In the genomic region with DNA sequence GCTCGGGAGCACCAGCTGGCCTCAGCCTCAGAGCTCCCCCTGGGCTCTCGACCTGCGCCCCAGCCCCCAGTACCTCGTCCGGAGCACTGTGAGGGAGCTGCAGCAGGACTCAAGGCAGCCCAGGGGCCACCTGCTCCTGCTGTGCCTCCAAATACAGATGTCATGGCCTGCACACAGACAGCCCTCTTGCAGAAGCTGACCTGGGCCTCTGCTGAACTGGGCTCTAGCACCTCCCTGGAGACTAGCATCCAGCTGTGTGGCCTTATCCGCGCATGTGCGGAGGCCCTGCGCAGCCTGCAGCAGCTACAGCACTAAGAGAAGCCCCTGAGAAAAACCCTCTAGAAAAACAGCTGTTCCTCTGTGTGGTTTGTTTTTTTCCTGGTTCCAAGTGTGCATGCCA, we compare ENCODE assay signal across 9 cellular contexts. TPM values are rescaled to one million over a fixed set of nuclear protein-coding genes. Genes with fewer than 3 reads are reported as not detected.
DNase-seq lines count a peak whose midpoint lies in the region; ATAC-seq, FAIRE-seq and TF ChIP-seq lines count a peak whose summit lies in the region.
"Had no signal": no experiment of that assay in that cellular context is flagged by ENCODE, and none has a peak within 500 bp of the region (broad histone marks: within the 10 kb centered on the region; RNA-seq: fewer than 3 reads in every experiment).

No MANE protein-coding gene starts in this region.

- H4K20me1 ChIP-seq in MM.1S (ENCODE audit: insufficient read depth, low read length) (no peaks in the 10 kb centered on the region), neural cell (ENCODE audit: insufficient read depth) (peaks cover 15% of the 10 kb centered on the region)

- no peak for TF ChIP-seq POLR2A in GM12891 (IDR thresholded peaks at IDR 0.05; ENCODE audit: low read depth, low read length)

- H3K79me2 ChIP-seq in MM.1S (ENCODE audit: low read length), result peaks cover 66% of the 10 kb centered on the region
- H3K79me2 ChIP-seq in neural cell (replicated peaks; ENCODE audit: insufficient read depth, low read length), result peaks cover 54% of the 10 kb centered on the region

- H3K4me2 ChIP-seq in MM.1S (ENCODE audit: low read depth, low read length), result peak overlapping the region; percentile 93
- peak overlapping the region; percentile 96 for H3K4me2 ChIP-seq in neural cell (ENCODE audit: low read length)

- no peak for ATAC-seq in GM19035 (IDR thresholded peaks at IDR 0.05; ENCODE audit: unreplicated experiment)
- ATAC-seq in GM21529 (IDR thresholded peaks at IDR 0.05; ENCODE audit: unreplicated experiment), result no peak

- H3K9ac ChIP-seq in MM.1S (ENCODE audit: low read length) (peak overlapping the region; percentile 86; the same call in 1 of the 2 replicates), duodenal mucosa (ENCODE audit: low read depth in 1 of 2, low read length in 2 of 2) (peak overlapping the region; percentile 61 to 94), neural cell (ENCODE audit: low read length) (peak overlapping the region; percentile 91)

- TF ChIP-seq EP300 in neural cell (conservative IDR thresholded peaks at IDR 0.05; ENCODE audit: poor library complexity, severe bottlenecking), result no peak

- no peak for DNase-seq in MM.1S
- no peak for DNase-seq in cerebellar cortex (ENCODE audit: low spot score)
- no peak for DNase-seq in GM12891 (ENCODE audit: insufficient read length, low spot score)

- TF ChIP-seq CTCF in C4-2B (conservative IDR thresholded peaks at IDR 0.05) (no peak), MM.1S (IDR thresholded peaks at IDR 0.05; ENCODE audit: low read length) (no peak), neural cell (IDR thresholded peaks at IDR 0.05; ENCODE audit: poor library complexity, severe bottlenecking) (no peak)

- H3K9me2 ChIP-seq in MM.1S (replicated peaks; ENCODE audit: insufficient read depth, low read length) (no peaks in the 10 kb centered on the region), neural cell (ENCODE audit: insufficient read depth, low read length) (no peaks in the 10 kb centered on the region)

- H3K4me3 ChIP-seq in MM.1S (ENCODE audit: low read length), result peak overlapping the region; percentile 98
- H3K4me3 ChIP-seq in duodenal mucosa (ENCODE audit: low read depth in 1 of 2, low read length in 2 of 2), result peak overlapping the region; percentile 83 to 94
- H3K4me3 ChIP-seq in neural cell (ENCODE audit: low read length), result peak overlapping the region; percentile 82

- FAIRE-seq in GM12891 (lab: Jason Lieb, UNC), result no peak
- FAIRE-seq: GM18507 had no signal

- H3K4me1 ChIP-seq in MM.1S (ENCODE audit: low read length), result peaks cover 28% of the 10 kb centered on the region
- H3K4me1 ChIP-seq in duodenal mucosa (ENCODE audit: control insufficient read depth in 1 of 2, insufficient read depth in 2 of 2, low read length in 2 of 2), result peaks cover 49 to 66% of the 10 kb centered on the region in 2 donors

- H3K27ac ChIP-seq in C4-2B, result peak overlapping the region; percentile 84
- peak overlapping the region; percentile 92; the same call in 1 of the 2 replicates for H3K27ac ChIP-seq in MM.1S (ENCODE audit: low read length)
- peak overlapping the region; percentile 50 for H3K27ac ChIP-seq in duodenal mucosa (ENCODE audit: low read depth, low read length)
- peak overlapping the region; percentile 73 for H3K27ac ChIP-seq in neural cell (ENCODE audit: low read length)

- no peak for TF ChIP-seq RAD21 in neural cell (conservative IDR thresholded peaks at IDR 0.05)

- H3K9me3 ChIP-seq in MM.1S (replicated peaks; ENCODE audit: insufficient read depth, low read length), result no peaks in the 10 kb centered on the region
- no peaks in the 10 kb centered on the region for H3K9me3 ChIP-seq in duodenal mucosa (ENCODE audit: control insufficient read depth in 1 of 2, low read length in 2 of 2)
- H3K9me3 ChIP-seq in neural cell (ENCODE audit: low read length), result no peaks in the 10 kb centered on the region

- no peaks in the 10 kb centered on the region for H3K36me3 ChIP-seq in MM.1S (replicated peaks; ENCODE audit: insufficient read depth, low read length)
- no peaks in the 10 kb centered on the region for H3K36me3 ChIP-seq in duodenal mucosa (ENCODE audit: control insufficient read depth in 1 of 2, insufficient read depth in 2 of 2, low read length in 2 of 2)
- H3K36me3 ChIP-seq in neural cell (ENCODE audit: insufficient read depth, low read length), result no peaks in the 10 kb centered on the region

- H3K27me3 ChIP-seq in MM.1S (replicated peaks; ENCODE audit: insufficient read depth, low read length), result no peaks in the 10 kb centered on the region
- no peaks in the 10 kb centered on the region for H3K27me3 ChIP-seq in duodenal mucosa (ENCODE audit: control insufficient read depth in 1 of 2, insufficient read depth in 2 of 2, low read length in 2 of 2)
- peaks cover 7% of the 10 kb centered on the region for H3K27me3 ChIP-seq in neural cell (ENCODE audit: insufficient read depth, low read depth, low read length)

- H3F3A ChIP-seq in MM.1S (ENCODE audit: insufficient read depth, low read length), result peaks cover 53% of the 10 kb centered on the region
- peaks cover 9% of the 10 kb centered on the region for H3F3A ChIP-seq in neural cell (ENCODE audit: insufficient read depth, low read length, poor library complexity, severe bottlenecking)

- no peak overlapping the region for H2AFZ ChIP-seq in MM.1S (ENCODE audit: low read length)
- H2AFZ ChIP-seq in neural cell (ENCODE audit: low read depth, low read length), result no peak overlapping the region

TF ChIP-seq in neural cell, 6 proteins besides CTCF, POLR2A, EP300 and RAD21 (continues in another document):
- TF ChIP-seq MXI1 (conservative IDR thresholded peaks at IDR 0.05; ENCODE audit: poor library complexity, severe bottlenecking) (no peak), POLR2AphosphoS5 (IDR thresholded peaks at IDR 0.05) (no peak), EZH2 (IDR thresholded peaks at IDR 0.05; ENCODE audit: borderline replicate concordance, insufficient read depth, low read length, poor library complexity, severe bottlenecking) (no peak), SMC3 (conservative IDR thresholded peaks at IDR 0.05; ENCODE audit: poor library complexity) (no peak)

TF ChIP-seq in GM12891, 5 proteins besides CTCF, POLR2A, EP300 and RAD21:
- TF ChIP-seq PAX5 (IDR thresholded peaks at IDR 0.05; ENCODE audit: insufficient read depth, low read length, severe bottlenecking) (no peak), TAF1 (IDR thresholded peaks at IDR 0.05; ENCODE audit: low read depth, low read length) (no peak), POU2F2 (IDR thresholded peaks at IDR 0.05; ENCODE audit: low read depth, low read length) (no peak), SPI1 (IDR thresholded peaks at IDR 0.05; ENCODE audit: low read depth, low read length) (no peak), POLR2AphosphoS5 (IDR thresholded peaks at IDR 0.05; ENCODE audit: low read depth, low read length) (no peak)

RNA-seq across cellular contexts. Expression of a gene that starts 0.9 kb away (rescaled TPM):
- polyA plus RNA-seq in neural cell, result 75.1 and 86.1 TPM in 2 replicates
- polyA minus RNA-seq in neural cell, result 52.6 and 57.5 TPM in 2 replicates
- 18.3 TPM for polyA plus RNA-seq in GM12891 (2012; ENCODE audit: low read depth, missing spikeins)

RNA-seq across cellular contexts. Expression of a gene that starts 1.1 kb away (rescaled TPM):
- polyA plus RNA-seq in neural cell, result 35.4 and 36.2 TPM in 2 replicates
- polyA minus RNA-seq in neural cell, result 16.4 and 24.8 TPM in 2 replicates
- 48.7 TPM for polyA plus RNA-seq in GM12891 (2012; ENCODE audit: low read depth, missing spikeins)

RNA-seq across cellular contexts. Expression of a gene that starts 4.4 kb away (rescaled TPM):
- polyA plus RNA-seq in neural cell, result 18.3 and 19.8 TPM in 2 replicates
- 5.4 and 8.6 TPM in 2 replicates for polyA minus RNA-seq in neural cell
- polyA plus RNA-seq in GM12891 (2012; ENCODE audit: low read depth, missing spikeins), result 36.3 TPM

RNA-seq across cellular contexts. Expression of a gene that starts 13.3 kb away (rescaled TPM):
- polyA plus RNA-seq in neural cell, result 3.5 and 4.6 TPM in 2 replicates
- polyA minus RNA-seq in neural cell, result 0.97 and 2.3 TPM in 2 replicates
- polyA plus RNA-seq in GM12891 (2012; ENCODE audit: low read depth, missing spikeins), result 14.6 TPM

RNA-seq across cellular contexts. Expression of a gene that starts 24.2 kb away (rescaled TPM):
- polyA plus RNA-seq in neural cell, result 1.1 TPM in 1 of 2 replicates, not detected in the other
- 0.49 TPM in 1 of 2 replicates, not detected in the other for polyA minus RNA-seq in neural cell
- 0.09 TPM for polyA plus RNA-seq in GM12891 (2012; ENCODE audit: low read depth, missing spikeins)
